ENCODE assay signal across 1 cellular context in genomic region chr3:127961963-127962362, GRCh38.
TF ChIP-seq lines count a peak whose summit lies in the region.

No MANE protein-coding gene starts in this region.

TF ChIP-seq in HEK293, 187 proteins besides CTCF, POLR2A, EP300 and RAD21 (continued from another document):
- TF ChIP-seq ZNF660 (tag by site-specific recombination; IDR thresholded peaks at IDR 0.05) (0 out of 2 replicates have a peak, but pooled peaks have one; percentile 52), ZBTB21 (tag by site-specific recombination; IDR thresholded peaks at IDR 0.05) (peak; percentile 51)
- TF ChIP-seq, protein P1, sequence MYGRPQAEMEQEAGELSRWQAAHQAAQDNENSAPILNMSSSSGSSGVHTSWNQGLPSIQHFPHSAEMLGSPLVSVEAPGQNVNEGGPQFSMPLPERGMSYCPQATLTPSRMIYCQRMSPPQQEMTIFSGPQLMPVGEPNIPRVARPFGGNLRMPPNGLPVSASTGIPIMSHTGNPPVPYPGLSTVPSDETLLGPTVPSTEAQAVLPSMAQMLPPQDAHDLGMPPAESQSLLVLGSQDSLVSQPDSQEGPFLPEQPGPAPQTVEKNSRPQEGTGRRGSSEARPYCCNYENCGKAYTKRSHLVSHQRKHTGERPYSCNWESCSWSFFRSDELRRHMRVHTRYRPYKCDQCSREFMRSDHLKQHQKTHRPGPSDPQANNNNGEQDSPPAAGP (tag by site-specific recombination; IDR thresholded peaks at IDR 0.05), result peak; percentile 30; the same call in 1 of the 2 replicates
- TF ChIP-seq, protein P2, sequence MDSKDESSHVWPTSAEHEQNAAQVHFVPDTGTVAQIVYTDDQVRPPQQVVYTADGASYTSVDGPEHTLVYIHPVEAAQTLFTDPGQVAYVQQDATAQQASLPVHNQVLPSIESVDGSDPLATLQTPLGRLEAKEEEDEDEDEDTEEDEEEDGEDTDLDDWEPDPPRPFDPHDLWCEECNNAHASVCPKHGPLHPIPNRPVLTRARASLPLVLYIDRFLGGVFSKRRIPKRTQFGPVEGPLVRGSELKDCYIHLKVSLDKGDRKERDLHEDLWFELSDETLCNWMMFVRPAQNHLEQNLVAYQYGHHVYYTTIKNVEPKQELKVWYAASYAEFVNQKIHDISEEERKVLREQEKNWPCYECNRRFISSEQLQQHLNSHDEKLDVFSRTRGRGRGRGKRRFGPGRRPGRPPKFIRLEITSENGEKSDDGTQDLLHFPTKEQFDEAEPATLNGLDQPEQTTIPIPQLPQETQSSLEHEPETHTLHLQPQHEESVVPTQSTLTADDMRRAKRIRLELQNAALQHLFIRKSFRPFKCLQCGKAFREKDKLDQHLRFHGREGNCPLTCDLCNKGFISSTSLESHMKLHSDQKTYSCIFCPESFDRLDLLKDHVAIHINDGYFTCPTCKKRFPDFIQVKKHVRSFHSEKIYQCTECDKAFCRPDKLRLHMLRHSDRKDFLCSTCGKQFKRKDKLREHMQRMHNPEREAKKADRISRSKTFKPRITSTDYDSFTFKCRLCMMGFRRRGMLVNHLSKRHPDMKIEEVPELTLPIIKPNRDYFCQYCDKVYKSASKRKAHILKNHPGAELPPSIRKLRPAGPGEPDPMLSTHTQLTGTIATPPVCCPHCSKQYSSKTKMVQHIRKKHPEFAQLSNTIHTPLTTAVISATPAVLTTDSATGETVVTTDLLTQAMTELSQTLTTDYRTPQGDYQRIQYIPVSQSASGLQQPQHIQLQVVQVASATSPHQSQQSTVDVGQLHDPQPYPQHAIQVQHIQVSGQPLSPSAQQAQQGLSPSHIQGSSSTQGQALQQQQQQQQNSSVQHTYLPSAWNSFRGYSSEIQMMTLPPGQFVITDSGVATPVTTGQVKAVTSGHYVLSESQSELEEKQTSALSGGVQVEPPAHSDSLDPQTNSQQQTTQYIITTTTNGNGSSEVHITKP (tag by site-specific recombination; IDR thresholded peaks at IDR 0.05), result peak; percentile 33; the same call in 1 of the 2 replicates
